Comparison of ENCODE assay signal across 19 cellular contexts in the genomic region with DNA sequence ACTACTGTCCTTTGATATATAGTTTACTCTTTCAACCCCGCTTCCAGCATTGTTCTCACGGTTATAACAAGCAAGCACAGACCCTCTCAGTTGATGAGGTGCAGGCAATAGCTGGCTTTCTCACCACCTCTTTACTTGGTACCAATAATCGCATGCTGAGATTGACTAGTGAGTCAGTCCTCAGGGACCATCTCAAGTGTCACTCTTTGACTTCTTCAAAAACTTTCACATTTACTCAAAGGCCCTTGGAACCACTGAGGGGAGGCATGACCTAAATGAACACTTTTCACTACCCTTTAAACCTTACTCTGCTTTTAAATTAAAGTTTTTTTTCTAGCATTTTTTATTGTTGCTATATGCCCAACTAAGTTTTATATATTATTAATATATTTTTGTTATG.
DNase-seq lines count a peak whose midpoint lies in the region; ATAC-seq and TF ChIP-seq lines count a peak whose summit lies in the region.
"Had no signal": no experiment of that assay in that cellular context is flagged by ENCODE, and none has a peak within 500 bp of the region (broad histone marks: within the 10 kb centered on the region; RNA-seq: fewer than 3 reads in every experiment).

No MANE protein-coding gene starts in this region.

- H3K27me3 Mint-ChIP-seq in naive thymus-derived CD8-positive, alpha-beta T cell, result peaks cover 0 to 8% (median 2%) of the 10 kb centered on the region in 5 donors
- H3K27me3 Mint-ChIP-seq: B cell; CD4-positive, CD25-positive, alpha-beta regulatory T cell had no signal

- peaks cover 0 to 6% (median 0%) of the 10 kb centered on the region in 9 donors for H3K9me3 Mint-ChIP-seq in naive thymus-derived CD8-positive, alpha-beta T cell
- H3K9me3 Mint-ChIP-seq: CD8-positive, alpha-beta T cell; HFFc6 had no signal

- DNase-seq in A673 (ENCODE audit: low spot score), result peak; percentile 10
- DNase-seq in NCI-H345 (lab: John Stamatoyannopoulos, UW), result peak; percentile 43
- DNase-seq in MV-4-11 (lab: John Stamatoyannopoulos, UW), result no peak
- DNase-seq in NK-92 (lab: John Stamatoyannopoulos, UW; ENCODE audit: unreplicated experiment), result no peak
- no peak for DNase-seq in naive thymus-derived CD8-positive, alpha-beta T cell
- no peak for DNase-seq in vagina (ENCODE audit: extremely low spot score in 2 of 2)
- DNase-seq: Caco-2; CD4-positive, CD25-positive, alpha-beta regulatory T cell; CD8-positive, alpha-beta T cell; DMS153; GF-D8; GOT3; HFFc6 had no signal

- no peaks in the 10 kb centered on the region for H3K4me1 Mint-ChIP-seq in naive thymus-derived CD8-positive, alpha-beta T cell
- H3K4me1 Mint-ChIP-seq: B cell; CD4-positive, CD25-positive, alpha-beta regulatory T cell had no signal

- H3K4me3 ChIP-seq in A673 (ENCODE audit: low read depth, low read length, poor library complexity, severe bottlenecking) (no peak overlapping the region), vagina (no peak overlapping the region)
- H3K4me3 ChIP-seq: BLaER1, HAP-1 had no signal

- BruUV-seq in A673 (replicated peaks; lab: Mats Ljungman, UMichigan), result no TSS peak

- POLR2A ChIA-PET in A673 (lab: Charles Lee; ENCODE audit: low non-redundant PET), result no interaction called here
- POLR2A ChIA-PET in naive thymus-derived CD8-positive, alpha-beta T cell (lab: Charles Lee), result no interaction called here

- no peak overlapping the region for H3K4me3 Mint-ChIP-seq in naive thymus-derived CD8-positive, alpha-beta T cell
- H3K4me3 Mint-ChIP-seq: B cell; CD4-positive, CD25-positive, alpha-beta regulatory T cell; CD8-positive, alpha-beta T cell; HFFc6 had no signal

- H3K36me3 Mint-ChIP-seq in naive thymus-derived CD8-positive, alpha-beta T cell, result no peaks in the 10 kb centered on the region
- H3K36me3 Mint-ChIP-seq: CD4-positive, CD25-positive, alpha-beta regulatory T cell; CD8-positive, alpha-beta T cell had no signal

- ATAC-seq in GM18520 (IDR thresholded peaks at IDR 0.05; ENCODE audit: unreplicated experiment) (peak; percentile 56), HG03432 (IDR thresholded peaks at IDR 0.05; ENCODE audit: unreplicated experiment) (peak; percentile 61)
- ATAC-seq in naive thymus-derived CD8-positive, alpha-beta T cell, result no peak
- ATAC-seq: CD8-positive, alpha-beta T cell had no signal

- H3K27ac ChIP-seq in A673 (ENCODE audit: low read depth, low read length, poor library complexity, severe bottlenecking) (no peak overlapping the region), vagina (no peak overlapping the region)
- H3K27ac ChIP-seq: BLaER1, C4-2B had no signal

- intact Hi-C loops in A673 (cut with micrococcal nuclease; ENCODE audit: unreplicated experiment), result no loop called here
- intact Hi-C loops in vagina (cut with DNase I), result no loop called here

- H3K4me1 ChIP-seq in A673 (ENCODE audit: insufficient read depth, low read length, poor library complexity, severe bottlenecking), result no peaks in the 10 kb centered on the region
- H3K4me1 ChIP-seq in vagina, result no peaks in the 10 kb centered on the region
- H3K4me1 ChIP-seq: BLaER1, Caco-2, HAP-1 had no signal

- no peaks in the 10 kb centered on the region for H3K27me3 ChIP-seq in A673 (replicated peaks; ENCODE audit: insufficient read depth, low read depth, low read length, poor library complexity)
- no peaks in the 10 kb centered on the region for H3K27me3 ChIP-seq in vagina
- H3K27me3 ChIP-seq: BLaER1 had no signal

- H3K27ac Mint-ChIP-seq in naive thymus-derived CD8-positive, alpha-beta T cell, result no peak overlapping the region
- H3K27ac Mint-ChIP-seq: B cell; CD4-positive, CD25-positive, alpha-beta regulatory T cell; CD8-positive, alpha-beta T cell; HFFc6 had no signal

- H3K9me3 ChIP-seq in A673 (ENCODE audit: low read depth, low read length, poor library complexity, severe bottlenecking) (no peaks in the 10 kb centered on the region), vagina (no peaks in the 10 kb centered on the region)
- H3K9me3 ChIP-seq: BLaER1, Caco-2, HAP-1 had no signal

- no peak for TF ChIP-seq POLR2A in vagina (IDR thresholded peaks at IDR 0.05)

- TF ChIP-seq CTCF in A673 (conservative IDR thresholded peaks at IDR 0.05; ENCODE audit: low read depth, low read length) (no peak), vagina (IDR thresholded peaks at IDR 0.05) (no peak)

- CTCF ChIA-PET in A673 (lab: Charles Lee), result interaction anchor here (0.5 kb wide), 1 partner anchor 501 kb away, joined by 3 read pairs; no protein-coding TSS in a partner anchor

- no peaks in the 10 kb centered on the region for H3K36me3 ChIP-seq in A673 (ENCODE audit: insufficient read depth, low read length, poor library complexity, severe bottlenecking)
- no peaks in the 10 kb centered on the region for H3K36me3 ChIP-seq in vagina
- H3K36me3 ChIP-seq: BLaER1, HAP-1 had no signal

Comparison
In these comparisons a context has a peak if more than half of its experiments do, and no peak if none do; other contexts are left out.
1. DNase-seq: peak in A673 (single experiment) and NCI-H345 (single experiment); none in MV-4-11 (single experiment), NK-92 (single experiment), naive thymus-derived CD8-positive, alpha-beta T cell (0 of 10) and vagina (0 of 2).
2. ATAC-seq: peak in GM18520 (single experiment) and HG03432 (single experiment); none in naive thymus-derived CD8-positive, alpha-beta T cell (0 of 2).